ENCODE assay signal across 15 cellular contexts in the genomic region with DNA sequence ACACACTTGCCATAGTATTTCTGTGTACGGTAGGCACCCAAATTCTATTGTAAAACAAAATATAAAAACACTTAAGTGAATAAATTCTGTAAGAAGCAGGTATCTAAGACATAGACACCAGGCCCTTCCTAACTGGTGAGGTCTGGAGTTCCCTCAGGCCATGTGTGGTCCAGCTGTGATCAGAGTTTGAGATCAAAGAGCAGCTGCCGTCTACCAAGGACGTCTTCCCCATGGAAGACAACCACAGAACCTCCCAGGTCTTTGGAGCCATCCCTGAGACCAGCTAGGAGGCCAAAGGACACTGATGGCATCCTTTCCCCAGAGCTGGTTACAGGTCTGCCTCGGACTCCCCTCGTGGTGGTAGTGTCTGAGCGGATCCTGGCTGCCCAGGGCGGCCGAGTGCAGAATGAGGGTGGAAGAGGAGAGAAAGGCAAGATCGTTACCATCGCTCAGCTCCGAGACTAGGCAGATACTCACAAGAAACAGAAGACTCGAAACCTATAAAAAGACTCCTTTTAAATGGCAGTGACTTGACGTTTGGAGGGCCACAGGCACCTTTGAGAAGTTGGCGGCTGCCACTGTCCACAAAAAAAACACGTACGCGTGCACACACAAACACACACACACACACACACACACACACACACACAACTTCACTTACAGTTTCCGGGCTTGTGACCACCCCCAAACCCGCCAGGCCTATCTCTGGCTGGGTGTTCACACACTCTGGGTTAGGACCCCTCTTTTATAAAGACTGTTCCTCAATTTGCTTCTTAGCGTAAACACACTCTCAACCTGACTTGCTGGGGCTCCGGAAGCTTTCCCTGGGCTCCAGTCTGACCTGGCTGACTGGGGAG. TPM values are rescaled to one million over a fixed set of nuclear protein-coding genes. Genes with fewer than 3 reads are reported as not detected.
A peak's percentile ranks its signal among the peaks of the same experiment; 100 is the strongest.
DNase-seq lines count a peak whose midpoint lies in the region; ATAC-seq and TF ChIP-seq lines count a peak whose summit lies in the region.
"Had no signal": no experiment of that assay in that cellular context is flagged by ENCODE, and none has a peak within 500 bp of the region (broad histone marks: within the 10 kb centered on the region; RNA-seq: fewer than 3 reads in every experiment).

No MANE protein-coding gene starts in this region.

- CTCF ChIA-PET in activated CD4-positive, alpha-beta T cell treated with anti-CD3 and anti-CD28 coated beads for 36 hours (lab: Charles Lee) = interaction anchor here (0.7 to 1.1 kb wide), 2 partner anchors 11 to 421 kb away, joined by 3 to 4 read pairs; no protein-coding TSS in a partner anchor

- TF ChIP-seq POLR2A in body of pancreas (IDR thresholded peaks at IDR 0.05) (no peak), erythroblast (IDR thresholded peaks at IDR 0.05; ENCODE audit: low read length) (no peak)

- WGBS in body of pancreas, 2 donors = 75 to 82% methylated on average over 21 of the region's 21 CpGs

- peaks cover 13% of the 10 kb centered on the region for H3K4me1 Mint-ChIP-seq in activated CD4-positive, alpha-beta T cell treated with anti-CD3 and anti-CD28 coated beads for 36 hours

- no peaks in the 10 kb centered on the region for H3K9me3 Mint-ChIP-seq in activated CD4-positive, alpha-beta T cell treated with anti-CD3 and anti-CD28 coated beads for 36 hours (ENCODE audit: low read depth)
- H3K9me3 Mint-ChIP-seq: activated T-cell treated with anti-CD3 and anti-CD28 coated beads, Interleukin-2, amount 50 U/mL, for 72 hours had no signal

- no peaks in the 10 kb centered on the region for H3K27me3 ChIP-seq in body of pancreas
- no peaks in the 10 kb centered on the region for H3K27me3 ChIP-seq in muscle layer of colon (ENCODE audit: control insufficient read depth in 1 of 2, insufficient read depth in 2 of 2, low read length in 2 of 2)
- no peaks in the 10 kb centered on the region for H3K27me3 ChIP-seq in tibial artery

- peak overlapping the region; percentile 27 for H3K27ac Mint-ChIP-seq in activated CD4-positive, alpha-beta T cell treated with anti-CD3 and anti-CD28 coated beads for 36 hours
- H3K27ac Mint-ChIP-seq: activated T-cell treated with anti-CD3 and anti-CD28 coated beads, Interleukin-2, amount 50 U/mL, for 72 hours had no signal

- H3K27ac ChIP-seq in body of pancreas = peak overlapping the region in 3 of 4 donors; percentile 20 to 89 (median 87)
- H3K27ac ChIP-seq in muscle layer of colon (ENCODE audit: low read depth, low read length) = peak overlapping the region; percentile 57
- peak overlapping the region; percentile 6 to 51 for H3K27ac ChIP-seq in tibial artery

- H3K27me3 Mint-ChIP-seq in activated CD4-positive, alpha-beta T cell treated with anti-CD3 and anti-CD28 coated beads for 36 hours = no peaks in the 10 kb centered on the region

- H3K4me3 ChIP-seq in body of pancreas = no peak overlapping the region
- H3K4me3 ChIP-seq in muscle layer of colon (ENCODE audit: low read depth in 1 of 2, low read length in 2 of 2) = peak overlapping the region in 1 of 2 donors; percentile 18
- no peak overlapping the region for H3K4me3 ChIP-seq in tibial artery

- no peaks in the 10 kb centered on the region for H3K36me3 Mint-ChIP-seq in activated CD4-positive, alpha-beta T cell treated with anti-CD3 and anti-CD28 coated beads for 36 hours (ENCODE audit: low read depth)

- H3K36me3 ChIP-seq in body of pancreas (replicated peaks in 1 of 2; ENCODE audit: insufficient read depth in 1 of 2, low read depth in 2 of 2) (no peaks in the 10 kb centered on the region), muscle layer of colon (ENCODE audit: insufficient read depth, low read length) (peaks cover 4% of the 10 kb centered on the region), tibial artery (no peaks in the 10 kb centered on the region)

- H3K9ac ChIP-seq in muscle layer of colon (ENCODE audit: low read length) = peak overlapping the region; percentile 15

- DNase-seq in activated CD4-positive, alpha-beta T cell treated with anti-CD3 and anti-CD28 coated beads for 36 hours = no peak
- DNase-seq in activated CD4-positive, alpha-beta T cell treated with anti-CD3 and anti-CD28 coated beads for 1 hour = no peak
- no peak for DNase-seq in body of pancreas
- DNase-seq in tibial artery = no peak
- DNase-seq in erythroblast (lab: John Stamatoyannopoulos, UW) = no peak
- no peak for DNase-seq in activated CD8-positive, alpha-beta memory T cell treated with anti-CD3 and anti-CD28 coated beads for 24 hours
- DNase-seq: activated T-cell treated with anti-CD3 and anti-CD28 coated beads, Interleukin-2, amount 50 U/mL, for 72 hours; anterior cingulate cortex; glutamatergic neuron; MM.1S; NCI-H2171 treated with DMSO at 0.1 percent for 48 hours had no signal

- H3K4me3 Mint-ChIP-seq in activated CD4-positive, alpha-beta T cell treated with anti-CD3 and anti-CD28 coated beads for 36 hours = no peak overlapping the region

- POLR2A ChIA-PET in activated CD4-positive, alpha-beta T cell treated with anti-CD3 and anti-CD28 coated beads for 36 hours (lab: Charles Lee) = no interaction called here

- no peak for TF ChIP-seq CTCF in body of pancreas (IDR thresholded peaks at IDR 0.05)
- TF ChIP-seq CTCF in tibial artery (IDR thresholded peaks at IDR 0.05) = no peak

- peaks cover 69% of the 10 kb centered on the region for H3K4me1 ChIP-seq in body of pancreas
- H3K4me1 ChIP-seq in muscle layer of colon (ENCODE audit: insufficient read depth, low read length) = peaks cover 69% of the 10 kb centered on the region
- peaks cover 0 to 96% (median 63%) of the 10 kb centered on the region in 4 donors for H3K4me1 ChIP-seq in tibial artery

- H3K9me3 ChIP-seq in body of pancreas (no peaks in the 10 kb centered on the region), muscle layer of colon (ENCODE audit: low read length) (no peaks in the 10 kb centered on the region), tibial artery (no peaks in the 10 kb centered on the region)

- ATAC-seq in activated CD4-positive, alpha-beta T cell treated with anti-CD3 and anti-CD28 coated beads for 36 hours = no peak
- ATAC-seq in body of pancreas (no peak), GM18867 (IDR thresholded peaks at IDR 0.05; ENCODE audit: unreplicated experiment) (no peak)
- ATAC-seq: activated CD4-positive, CD25-positive, alpha-beta regulatory T cell treated with anti-CD3 and anti-CD28 coated beads, Interleukin-2, amount 50 U/mL, for 24 hours; activated T-cell treated with anti-CD3 and anti-CD28 coated beads, Interleukin-2, amount 50 U/mL, for 72 hours had no signal

- intact Hi-C loops in activated CD4-positive, alpha-beta T cell treated with anti-CD3 and anti-CD28 coated beads for 36 hours (cut with DNase I, micrococcal nuclease) = no loop called here
- intact Hi-C loops in body of pancreas (cut with DNase I) = no loop called here
- intact Hi-C loops in tibial artery (cut with DNase I; ENCODE audit: low total_unique reads) = no loop called here

RNA-seq across cellular contexts. Expression of gene TIMP2, which starts 7.5 kb away (rescaled TPM):
- 1 to 10 TPM; 1.6 to 1.9 TPM for total RNA-seq in activated CD4-positive, alpha-beta T cell treated with anti-CD3 and anti-CD28 coated beads for 36 hours
- 10 to 100 TPM; 50.1 to 53.7 TPM for total RNA-seq in body of pancreas

RNA-seq across cellular contexts. Expression of gene CEP295NL, which starts 14.7 kb away (rescaled TPM):
- not detected for total RNA-seq in activated CD4-positive, alpha-beta T cell treated with anti-CD3 and anti-CD28 coated beads for 36 hours
- 1 to 10 TPM; 1.3 to 3.1 TPM for total RNA-seq in body of pancreas
- total RNA-seq: H4 had no signal

Comparison
In these comparisons a context has a peak if more than half of its experiments do, and no peak if none do; other contexts are left out.
1. H3K27ac ChIP-seq: peak in every context shown above with its lines; median percentile 87 in body of pancreas; 57 in muscle layer of colon; 28 in tibial artery.
2. RNA of gene TIMP2, which starts 7.5 kb away (total RNA-seq): 50.1 to 53.7 TPM in body of pancreas; 1.6 to 1.9 TPM in activated CD4-positive, alpha-beta T cell treated with anti-CD3 and anti-CD28 coated beads for 36 hours; every median in the first group is over 10 times any median in the second.